Comparison of ENCODE assay signal across 1 cellular context in genomic region chr6:85593438-85594196, GRCh38.
TF ChIP-seq lines count a peak whose summit lies in the region.

TSS of gene SNX14 (minus strand) at chr6:85593858. CDS start at chr6:85593718, 140 bp downstream.

TF ChIP-seq in K562, 482 proteins besides CTCF, POLR2A, EP300 and RAD21 (continued from another document and continues in another):
- TF ChIP-seq RERE (CRISPR knock-in tag; IDR thresholded peaks at IDR 0.05; ENCODE audit: borderline replicate concordance) (no peak), RBM22 (IDR thresholded peaks at IDR 0.05; ENCODE audit: low read depth, low read length, poor library complexity, severe bottlenecking) (peak; percentile 96), SMARCA4 (IDR thresholded peaks at IDR 0.05) (no peak), PHF21A (IDR thresholded peaks at IDR 0.05; ENCODE audit: borderline replicate concordance, low read depth) (0 out of 2 replicates have a peak, but pooled peaks have one; percentile 7), ZC3H4 (CRISPR knock-in tag; IDR thresholded peaks at IDR 0.05; ENCODE audit: borderline replicate concordance) (no peak), POLR2H (tag; IDR thresholded peaks at IDR 0.05; ENCODE audit: low read depth) (peak; percentile 82), ZBTB12 (CRISPR knock-in tag; IDR thresholded peaks at IDR 0.05) (peak; percentile 50; the same call in 1 of the 2 replicates), FOSL1 (tag; conservative IDR thresholded peaks at IDR 0.05) (peak; percentile 79), ZNF263 (CRISPR knock-in tag; IDR thresholded peaks at IDR 0.05; ENCODE audit: borderline replicate concordance) (peak; percentile 99), SAFB (IDR thresholded peaks at IDR 0.05; ENCODE audit: borderline replicate concordance, low read depth, low read length) (peak; percentile 76), KDM5B (IDR thresholded peaks at IDR 0.05; ENCODE audit: insufficient replicate concordance, low read depth, low read length) (peak; percentile 96), TBP (optimal IDR thresholded peaks at IDR 0.05; ENCODE audit: low read depth, low read length) (peak; percentile 69), NFE2L1 (tag; IDR thresholded peaks at IDR 0.05; ENCODE audit: borderline replicate concordance, low read depth) (no peak), DLX4 (CRISPR knock-in tag; IDR thresholded peaks at IDR 0.05) (no peak), DEAF1 (CRISPR knock-in tag; IDR thresholded peaks at IDR 0.05) (no peak), NR0B1 (IDR thresholded peaks at IDR 0.05; ENCODE audit: partially characterized antibody) (no peak), NR3C1 (CRISPR knock-in tag; IDR thresholded peaks at IDR 0.05) (0 out of 2 replicates have a peak, but pooled peaks have one; percentile 39), PHB (CRISPR knock-in tag; IDR thresholded peaks at IDR 0.05) (no peak), CBX3 (IDR thresholded peaks at IDR 0.05; ENCODE audit: borderline replicate concordance in 1 of 2, low read length in 2 of 2) (0 out of 3 replicates have a peak, but pooled peaks of 1 of the 2 experiments have one; percentile 50), RBM14 (IDR thresholded peaks at IDR 0.05; ENCODE audit: borderline replicate concordance, insufficient read depth, low read depth, low read length) (0 out of 2 replicates have a peak, but pooled peaks have one; percentile 39), CEBPZ (IDR thresholded peaks at IDR 0.05; ENCODE audit: borderline replicate concordance, low read depth, low read length) (no peak), BRD9 (IDR thresholded peaks at IDR 0.05; ENCODE audit: low read depth, partially characterized antibody) (no peak), EWSR1 (IDR thresholded peaks at IDR 0.05; ENCODE audit: borderline replicate concordance, low read depth, partially characterized antibody) (no peak), ZNF316 (IDR thresholded peaks at IDR 0.05) (no peak), MAX (CRISPR knock-in tag; IDR thresholded peaks at IDR 0.05) (peak; percentile 96), ZNF830 (CRISPR knock-in tag; IDR thresholded peaks at IDR 0.05) (peak; percentile 22; the same call in 1 of the 2 replicates), KAT7 (CRISPR knock-in tag; IDR thresholded peaks at IDR 0.05; ENCODE audit: borderline replicate concordance) (0 out of 2 replicates have a peak, but pooled peaks have one; percentile 74), MXI1 (IDR thresholded peaks at IDR 0.05; ENCODE audit: low read depth, low read length) (0 out of 2 replicates have a peak, but pooled peaks have one; percentile 14), MLLT1 (IDR thresholded peaks at IDR 0.05) (0 out of 4 replicates have a peak, but pooled peaks of 1 of the 2 experiments have one; percentile 21), SRSF9 (IDR thresholded peaks at IDR 0.05; ENCODE audit: borderline replicate concordance, low read depth, low read length) (no peak), SMAD1 (IDR thresholded peaks at IDR 0.05; ENCODE audit: low read depth, low read length, partially characterized antibody) (peak; percentile 23), TAF1 (IDR thresholded peaks at IDR 0.05; ENCODE audit: control insufficient read depth, extremely low read depth, insufficient read depth, low read length, severe bottlenecking) (peak; percentile 87), FUS (optimal IDR thresholded peaks at IDR 0.05; ENCODE audit: low read depth, low read length) (peak; percentile 50), FOXK1 (CRISPR knock-in tag; IDR thresholded peaks at IDR 0.05; ENCODE audit: borderline replicate concordance) (peak; percentile 85; the same call in 1 of the 2 replicates), JUN (IDR thresholded peaks at IDR 0.05; ENCODE audit: borderline replicate concordance, low read depth, low read length) (peak; percentile 70; the same call in 1 of the 2 replicates), JUN (CRISPR knock-in tag; IDR thresholded peaks at IDR 0.05; ENCODE audit: borderline replicate concordance) (0 out of 2 replicates have a peak, but pooled peaks have one; percentile 93), TFAM (CRISPR knock-in tag; conservative IDR thresholded peaks at IDR 0.05) (no peak), EGR1 (conservative IDR thresholded peaks at IDR 0.05) (peak; percentile 42; the same call in 1 of the 2 replicates), NFIC (IDR thresholded peaks at IDR 0.05) (peak; percentile 70), MAZ (CRISPR knock-in tag; conservative IDR thresholded peaks at IDR 0.05 in 1 of 2, IDR thresholded peaks at IDR 0.05 in 1 of 2) (peak in 1 of 2 experiments; percentile 89; a peak in 3 of 4 replicates), BCLAF1 (IDR thresholded peaks at IDR 0.05; ENCODE audit: borderline replicate concordance in 1 of 2, control insufficient read depth in 1 of 2, low read depth in 2 of 2, low read length in 1 of 2) (peak in 1 of 2 experiments; percentile 75; a peak in 2 of 4 replicates), ZBTB7A (IDR thresholded peaks at IDR 0.05; ENCODE audit: borderline replicate concordance, control insufficient read depth, low read depth, low read length) (peak; percentile 90)
